Comparison of ENCODE assay signal across 1 cellular context in genomic region chr15:58467722-58468436, GRCh38.
TF ChIP-seq lines count a peak whose summit lies in the region.

No MANE protein-coding gene starts in this region.

TF ChIP-seq in HepG2, 621 proteins besides CTCF, POLR2A, EP300 and RAD21 (continued from another document and continues in another):
- TF ChIP-seq, protein P1, sequence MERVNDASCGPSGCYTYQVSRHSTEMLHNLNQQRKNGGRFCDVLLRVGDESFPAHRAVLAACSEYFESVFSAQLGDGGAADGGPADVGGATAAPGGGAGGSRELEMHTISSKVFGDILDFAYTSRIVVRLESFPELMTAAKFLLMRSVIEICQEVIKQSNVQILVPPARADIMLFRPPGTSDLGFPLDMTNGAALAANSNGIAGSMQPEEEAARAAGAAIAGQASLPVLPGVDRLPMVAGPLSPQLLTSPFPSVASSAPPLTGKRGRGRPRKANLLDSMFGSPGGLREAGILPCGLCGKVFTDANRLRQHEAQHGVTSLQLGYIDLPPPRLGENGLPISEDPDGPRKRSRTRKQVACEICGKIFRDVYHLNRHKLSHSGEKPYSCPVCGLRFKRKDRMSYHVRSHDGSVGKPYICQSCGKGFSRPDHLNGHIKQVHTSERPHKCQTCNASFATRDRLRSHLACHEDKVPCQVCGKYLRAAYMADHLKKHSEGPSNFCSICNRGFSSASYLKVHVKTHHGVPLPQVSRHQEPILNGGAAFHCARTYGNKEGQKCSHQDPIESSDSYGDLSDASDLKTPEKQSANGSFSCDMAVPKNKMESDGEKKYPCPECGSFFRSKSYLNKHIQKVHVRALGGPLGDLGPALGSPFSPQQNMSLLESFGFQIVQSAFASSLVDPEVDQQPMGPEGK (CRISPR knock-in tag; IDR thresholded peaks at IDR 0.05), result 0 out of 2 replicates have a peak, but pooled peaks have one; percentile 21
- TF ChIP-seq, protein P2, sequence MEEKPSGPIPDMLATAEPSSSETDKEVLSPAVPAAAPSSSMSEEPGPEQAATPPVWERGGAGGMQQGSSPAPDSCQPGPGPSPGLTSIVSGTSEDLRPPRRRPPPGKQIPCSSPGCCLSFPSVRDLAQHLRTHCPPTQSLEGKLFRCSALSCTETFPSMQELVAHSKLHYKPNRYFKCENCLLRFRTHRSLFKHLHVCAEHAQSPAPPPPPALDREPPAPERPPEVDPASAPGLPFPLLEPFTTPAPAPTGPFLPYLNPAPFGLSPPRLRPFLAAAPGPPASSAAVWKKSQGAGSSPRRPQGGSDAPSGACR (CRISPR knock-in tag; IDR thresholded peaks at IDR 0.05), result peak; percentile 48; the same call in 1 of the 2 replicates
- peak; percentile 45; the same call in 1 of the 2 replicates for TF ChIP-seq ZBTB7B (CRISPR knock-in tag; IDR thresholded peaks at IDR 0.05)
- no peak; the same call in 1 of the 2 replicates for TF ChIP-seq MTA1 (CRISPR knock-in tag; IDR thresholded peaks at IDR 0.05; ENCODE audit: borderline replicate concordance)
- TF ChIP-seq SALL2 (CRISPR knock-in tag; IDR thresholded peaks at IDR 0.05), result no peak
- 0 out of 2 replicates have a peak, but pooled peaks have one; percentile 13 for TF ChIP-seq ZNF878 (CRISPR knock-in tag; IDR thresholded peaks at IDR 0.05)
- no peak for TF ChIP-seq ZNF367 (CRISPR knock-in tag; IDR thresholded peaks at IDR 0.05; ENCODE audit: borderline replicate concordance)
- TF ChIP-seq ZNF234 (CRISPR knock-in tag; conservative IDR thresholded peaks at IDR 0.05), result no peak
- peak; percentile 38; the same call in 1 of the 2 replicates for TF ChIP-seq NCOR1 (IDR thresholded peaks at IDR 0.05; ENCODE audit: borderline replicate concordance, low read length)
- 0 out of 2 replicates have a peak, but pooled peaks have one; percentile 11 for TF ChIP-seq TARDBP (CRISPR knock-in tag; IDR thresholded peaks at IDR 0.05)
- TF ChIP-seq ZNF556 (CRISPR knock-in tag; IDR thresholded peaks at IDR 0.05; ENCODE audit: borderline replicate concordance), result no peak
- TF ChIP-seq NR2F2 (IDR thresholded peaks at IDR 0.05; ENCODE audit: borderline replicate concordance, low read depth), result 0 out of 2 replicates have a peak, but pooled peaks have one; percentile 13
- TF ChIP-seq TCF7 (IDR thresholded peaks at IDR 0.05; ENCODE audit: low read depth), result peak; percentile 74
- TF ChIP-seq, protein P3, sequence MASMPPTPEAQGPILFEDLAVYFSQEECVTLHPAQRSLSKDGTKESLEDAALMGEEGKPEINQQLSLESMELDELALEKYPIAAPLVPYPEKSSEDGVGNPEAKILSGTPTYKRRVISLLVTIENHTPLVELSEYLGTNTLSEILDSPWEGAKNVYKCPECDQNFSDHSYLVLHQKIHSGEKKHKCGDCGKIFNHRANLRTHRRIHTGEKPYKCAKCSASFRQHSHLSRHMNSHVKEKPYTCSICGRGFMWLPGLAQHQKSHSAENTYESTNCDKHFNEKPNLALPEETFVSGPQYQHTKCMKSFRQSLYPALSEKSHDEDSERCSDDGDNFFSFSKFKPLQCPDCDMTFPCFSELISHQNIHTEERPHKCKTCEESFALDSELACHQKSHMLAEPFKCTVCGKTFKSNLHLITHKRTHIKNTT (CRISPR knock-in tag; IDR thresholded peaks at IDR 0.05), result no peak
- TF ChIP-seq HHEX (CRISPR knock-in tag; IDR thresholded peaks at IDR 0.05), result 0 out of 2 replicates have a peak, but pooled peaks have one; percentile 1
- TF ChIP-seq ZNF160 (CRISPR knock-in tag; IDR thresholded peaks at IDR 0.05), result no peak
- no peak for TF ChIP-seq RFXAP (CRISPR knock-in tag; IDR thresholded peaks at IDR 0.05; ENCODE audit: borderline replicate concordance)
- TF ChIP-seq, protein P4, sequence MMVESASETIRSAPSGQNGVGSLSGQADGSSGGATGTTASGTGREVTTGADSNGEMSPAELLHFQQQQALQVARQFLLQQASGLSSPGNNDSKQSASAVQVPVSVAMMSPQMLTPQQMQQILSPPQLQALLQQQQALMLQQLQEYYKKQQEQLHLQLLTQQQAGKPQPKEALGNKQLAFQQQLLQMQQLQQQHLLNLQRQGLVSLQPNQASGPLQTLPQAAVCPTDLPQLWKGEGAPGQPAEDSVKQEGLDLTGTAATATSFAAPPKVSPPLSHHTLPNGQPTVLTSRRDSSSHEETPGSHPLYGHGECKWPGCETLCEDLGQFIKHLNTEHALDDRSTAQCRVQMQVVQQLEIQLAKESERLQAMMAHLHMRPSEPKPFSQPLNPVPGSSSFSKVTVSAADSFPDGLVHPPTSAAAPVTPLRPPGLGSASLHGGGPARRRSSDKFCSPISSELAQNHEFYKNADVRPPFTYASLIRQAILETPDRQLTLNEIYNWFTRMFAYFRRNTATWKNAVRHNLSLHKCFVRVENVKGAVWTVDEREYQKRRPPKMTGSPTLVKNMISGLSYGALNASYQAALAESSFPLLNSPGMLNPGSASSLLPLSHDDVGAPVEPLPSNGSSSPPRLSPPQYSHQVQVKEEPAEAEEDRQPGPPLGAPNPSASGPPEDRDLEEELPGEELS (CRISPR knock-in tag; IDR thresholded peaks at IDR 0.05), result peak; percentile 41
- no peak for TF ChIP-seq SMARCE1 (IDR thresholded peaks at IDR 0.05; ENCODE audit: borderline replicate concordance)
- TF ChIP-seq ZNF761 (CRISPR knock-in tag; conservative IDR thresholded peaks at IDR 0.05), result no peak
- TF ChIP-seq ZC3H13 (CRISPR knock-in tag; IDR thresholded peaks at IDR 0.05), result no peak
- TF ChIP-seq KAT8 (CRISPR knock-in tag; IDR thresholded peaks at IDR 0.05), result no peak
- no peak for TF ChIP-seq MEIS1 (CRISPR knock-in tag; IDR thresholded peaks at IDR 0.05; ENCODE audit: borderline replicate concordance)
- TF ChIP-seq POLR2AphosphoS5 (IDR thresholded peaks at IDR 0.05; ENCODE audit: low read depth, low read length), result no peak
- TF ChIP-seq SAP130 (CRISPR knock-in tag; IDR thresholded peaks at IDR 0.05; ENCODE audit: low read depth), result peak; percentile 35; the same call in 1 of the 2 replicates
- no peak for TF ChIP-seq ZNF260 (CRISPR knock-in tag; IDR thresholded peaks at IDR 0.05; ENCODE audit: borderline replicate concordance, low read depth)
- no peak for TF ChIP-seq ZFYVE20 (CRISPR knock-in tag; IDR thresholded peaks at IDR 0.05; ENCODE audit: borderline replicate concordance, low read depth)
- TF ChIP-seq, protein P5, sequence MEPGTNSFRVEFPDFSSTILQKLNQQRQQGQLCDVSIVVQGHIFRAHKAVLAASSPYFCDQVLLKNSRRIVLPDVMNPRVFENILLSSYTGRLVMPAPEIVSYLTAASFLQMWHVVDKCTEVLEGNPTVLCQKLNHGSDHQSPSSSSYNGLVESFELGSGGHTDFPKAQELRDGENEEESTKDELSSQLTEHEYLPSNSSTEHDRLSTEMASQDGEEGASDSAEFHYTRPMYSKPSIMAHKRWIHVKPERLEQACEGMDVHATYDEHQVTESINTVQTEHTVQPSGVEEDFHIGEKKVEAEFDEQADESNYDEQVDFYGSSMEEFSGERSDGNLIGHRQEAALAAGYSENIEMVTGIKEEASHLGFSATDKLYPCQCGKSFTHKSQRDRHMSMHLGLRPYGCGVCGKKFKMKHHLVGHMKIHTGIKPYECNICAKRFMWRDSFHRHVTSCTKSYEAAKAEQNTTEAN (CRISPR knock-in tag; conservative IDR thresholded peaks at IDR 0.05), result no peak
- no peak for TF ChIP-seq JARID2 (CRISPR knock-in tag; IDR thresholded peaks at IDR 0.05; ENCODE audit: insufficient replicate concordance)
- no peak; the same call in 1 of the 2 replicates for TF ChIP-seq FOXA3 (CRISPR knock-in tag; IDR thresholded peaks at IDR 0.05)
- TF ChIP-seq, protein P6, sequence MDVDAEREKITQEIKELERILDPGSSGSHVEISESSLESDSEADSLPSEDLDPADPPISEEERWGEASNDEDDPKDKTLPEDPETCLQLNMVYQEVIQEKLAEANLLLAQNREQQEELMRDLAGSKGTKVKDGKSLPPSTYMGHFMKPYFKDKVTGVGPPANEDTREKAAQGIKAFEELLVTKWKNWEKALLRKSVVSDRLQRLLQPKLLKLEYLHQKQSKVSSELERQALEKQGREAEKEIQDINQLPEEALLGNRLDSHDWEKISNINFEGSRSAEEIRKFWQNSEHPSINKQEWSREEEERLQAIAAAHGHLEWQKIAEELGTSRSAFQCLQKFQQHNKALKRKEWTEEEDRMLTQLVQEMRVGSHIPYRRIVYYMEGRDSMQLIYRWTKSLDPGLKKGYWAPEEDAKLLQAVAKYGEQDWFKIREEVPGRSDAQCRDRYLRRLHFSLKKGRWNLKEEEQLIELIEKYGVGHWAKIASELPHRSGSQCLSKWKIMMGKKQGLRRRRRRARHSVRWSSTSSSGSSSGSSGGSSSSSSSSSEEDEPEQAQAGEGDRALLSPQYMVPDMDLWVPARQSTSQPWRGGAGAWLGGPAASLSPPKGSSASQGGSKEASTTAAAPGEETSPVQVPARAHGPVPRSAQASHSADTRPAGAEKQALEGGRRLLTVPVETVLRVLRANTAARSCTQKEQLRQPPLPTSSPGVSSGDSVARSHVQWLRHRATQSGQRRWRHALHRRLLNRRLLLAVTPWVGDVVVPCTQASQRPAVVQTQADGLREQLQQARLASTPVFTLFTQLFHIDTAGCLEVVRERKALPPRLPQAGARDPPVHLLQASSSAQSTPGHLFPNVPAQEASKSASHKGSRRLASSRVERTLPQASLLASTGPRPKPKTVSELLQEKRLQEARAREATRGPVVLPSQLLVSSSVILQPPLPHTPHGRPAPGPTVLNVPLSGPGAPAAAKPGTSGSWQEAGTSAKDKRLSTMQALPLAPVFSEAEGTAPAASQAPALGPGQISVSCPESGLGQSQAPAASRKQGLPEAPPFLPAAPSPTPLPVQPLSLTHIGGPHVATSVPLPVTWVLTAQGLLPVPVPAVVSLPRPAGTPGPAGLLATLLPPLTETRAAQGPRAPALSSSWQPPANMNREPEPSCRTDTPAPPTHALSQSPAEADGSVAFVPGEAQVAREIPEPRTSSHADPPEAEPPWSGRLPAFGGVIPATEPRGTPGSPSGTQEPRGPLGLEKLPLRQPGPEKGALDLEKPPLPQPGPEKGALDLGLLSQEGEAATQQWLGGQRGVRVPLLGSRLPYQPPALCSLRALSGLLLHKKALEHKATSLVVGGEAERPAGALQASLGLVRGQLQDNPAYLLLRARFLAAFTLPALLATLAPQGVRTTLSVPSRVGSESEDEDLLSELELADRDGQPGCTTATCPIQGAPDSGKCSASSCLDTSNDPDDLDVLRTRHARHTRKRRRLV (CRISPR knock-in tag; IDR thresholded peaks at IDR 0.05), result no peak
- no peak for TF ChIP-seq ZNF225 (CRISPR knock-in tag; IDR thresholded peaks at IDR 0.05)
- no peak for TF ChIP-seq HOXA9 (CRISPR knock-in tag; IDR thresholded peaks at IDR 0.05; ENCODE audit: borderline replicate concordance)
- no peak for TF ChIP-seq HNF1A (IDR thresholded peaks at IDR 0.05; ENCODE audit: low read depth)
- no peak; the same call in 1 of the 2 replicates for TF ChIP-seq HNF1A (CRISPR knock-in tag; IDR thresholded peaks at IDR 0.05; ENCODE audit: borderline replicate concordance)
- TF ChIP-seq ATF2 (CRISPR knock-in tag; IDR thresholded peaks at IDR 0.05), result no peak
- no peak for TF ChIP-seq SP1 (IDR thresholded peaks at IDR 0.05)
- TF ChIP-seq SP1 (CRISPR knock-in tag; IDR thresholded peaks at IDR 0.05), result no peak
- TF ChIP-seq ZNF296 (CRISPR knock-in tag; conservative IDR thresholded peaks at IDR 0.05), result no peak
- peak; percentile 54 for TF ChIP-seq POLR2G (IDR thresholded peaks at IDR 0.05; ENCODE audit: low read depth, low read length)
- TF ChIP-seq ZNF674 (CRISPR knock-in tag; IDR thresholded peaks at IDR 0.05; ENCODE audit: low read depth), result no peak
- no peak; the same call in 1 of the 2 replicates for TF ChIP-seq HMG20B (CRISPR knock-in tag; conservative IDR thresholded peaks at IDR 0.05)
- TF ChIP-seq ATF7 (IDR thresholded peaks at IDR 0.05), result no peak
- TF ChIP-seq ATF7 (CRISPR knock-in tag; IDR thresholded peaks at IDR 0.05), result no peak; the same call in 1 of the 2 replicates
- TF ChIP-seq ZNF790 (CRISPR knock-in tag; IDR thresholded peaks at IDR 0.05; ENCODE audit: borderline replicate concordance), result no peak
